ENCODE assay signal across 25 cellular contexts in genomic region chr11:117662255-117662654, GRCh38.
"Had no signal": no experiment of that assay in that cellular context is flagged by ENCODE, and none has a peak within 500 bp of the region (broad histone marks: within the 10 kb centered on the region; RNA-seq: fewer than 3 reads in every experiment).

No MANE protein-coding gene starts in this region.

- DNase-seq: activated B cell treated with CpG ODN at 0.5 μM for 24 hours; activated CD4-positive, alpha-beta T cell treated with anti-CD3 and anti-CD28 coated beads for 36 hours; activated CD8-positive, alpha-beta T cell treated with anti-CD3 and anti-CD28 coated beads, Interleukin-2, amount 10 ng/mL, durations not matched to agents 7 days and 5 days; activated naive CD4-positive, alpha-beta T cell; activated T-cell treated with anti-CD3 and anti-CD28 coated beads for 4 hours; activated T-cell treated with anti-CD3 and anti-CD28 coated beads, Interleukin-2, amount 50 U/mL, for 72 hours; aorta; body of pancreas; effector CD4-positive, alpha-beta T cell; foreskin keratinocyte; left cardiac atrium; mammary epithelial cell; naive B cell; nephron progenitor cell; sigmoid colon; small intestine; stimulated activated CD4-positive, alpha-beta T cell treated with anti-CD3 and anti-CD28 coated beads, Interleukin-4, amount 100 ng/mL, for 24 hours; stimulated activated naive CD8-positive, alpha-beta T cell treated with anti-CD3 and anti-CD28 coated beads, Interleukin-15, amount 100 ng/mL, for 72 hours; T-helper 2 cell had no signal

- ATAC-seq: activated CD4-positive, alpha-beta T cell treated with anti-CD3 and anti-CD28 coated beads for 36 hours; activated CD8-positive, alpha-beta T cell treated with anti-CD3 and anti-CD28 coated beads, Interleukin-2, amount 10 ng/mL, durations not matched to agents 7 days and 5 days; activated T-cell treated with anti-CD3 and anti-CD28 coated beads, Interleukin-2, amount 50 U/mL, for 72 hours; body of pancreas; foreskin keratinocyte; stimulated activated effector memory CD8-positive, alpha-beta T cell treated with anti-CD3 and anti-CD28 coated beads, Interleukin-12 subunit alpha, Interleukin-12 subunit beta, amount 100 ng/mL, for 72 hours; stimulated activated naive CD8-positive, alpha-beta T cell treated with anti-CD3 and anti-CD28 coated beads, Interleukin-15, amount 100 ng/mL, for 72 hours had no signal

- H3K27ac ChIP-seq: body of pancreas, cardiac muscle cell, esophagus muscularis mucosa, foreskin keratinocyte, neutrophil, prostate gland, sigmoid colon, tibial nerve had no signal
